8 cellular contexts compared by ENCODE assay signal in the genomic region with DNA sequence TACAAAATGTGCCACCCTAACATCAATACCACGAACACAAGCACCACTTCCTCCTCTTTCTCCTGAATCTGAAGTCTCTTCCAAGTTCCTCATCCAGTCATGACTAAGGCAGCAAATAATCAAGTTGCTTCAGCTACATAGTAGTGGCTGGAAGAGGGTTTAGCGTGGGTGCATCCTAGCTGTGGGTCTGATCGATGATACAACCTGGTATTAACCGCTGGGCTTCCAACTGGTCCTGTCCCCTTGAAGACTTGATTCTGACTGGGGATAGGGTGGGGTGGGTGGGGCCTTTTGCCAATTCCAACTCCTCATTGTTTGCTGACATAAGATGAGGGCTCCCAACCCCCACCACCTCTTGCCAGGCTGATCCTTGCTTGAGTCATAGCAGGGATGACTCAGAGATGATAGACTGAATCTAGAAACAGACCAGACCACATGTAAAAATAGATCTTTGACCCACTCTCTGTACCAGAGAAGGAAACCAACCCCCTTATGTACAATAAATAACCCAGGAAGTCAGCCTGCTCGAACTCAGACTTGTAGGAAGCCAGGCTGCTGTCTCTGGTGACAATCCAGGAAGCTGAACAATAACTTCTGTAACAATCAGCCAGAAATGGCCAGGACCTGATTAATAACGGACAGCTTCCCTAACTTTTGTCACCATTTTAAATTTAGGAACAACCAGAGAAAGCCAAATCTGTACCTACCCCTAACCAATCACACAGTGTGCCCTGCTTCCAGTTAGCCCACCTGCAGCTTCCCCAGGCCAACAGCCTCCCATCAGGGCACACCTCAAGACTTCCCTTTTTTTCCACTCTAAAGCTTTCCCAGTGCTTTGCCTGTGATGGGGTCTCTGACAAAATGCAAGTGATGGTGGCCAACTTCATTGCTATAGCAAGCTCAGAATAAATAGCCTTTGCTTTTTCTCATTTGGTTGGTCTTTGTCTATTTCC.
A peak's percentile ranks its signal among the peaks of the same experiment; 100 is the strongest.
DNase-seq lines count a peak whose midpoint lies in the region; FAIRE-seq and TF ChIP-seq lines count a peak whose summit lies in the region.

No MANE protein-coding gene starts in this region.

- 0 to 1% methylated on average over 6 of the region's 6 CpGs for whole genome bisulfite sequencing in GM23248 (ENCODE audit: low coverage in 1 of 2, low lambda C conversion rate in 2 of 2, missing lambda C conversion rate in 2 of 2), 2 experiments

- peak overlapping the region; percentile 87 for H3K27ac ChIP-seq in GM23248

- no peak for TF ChIP-seq CTCF in fibroblast of villous mesenchyme (IDR thresholded peaks at IDR 0.05; ENCODE audit: insufficient read depth, low read depth, low read length)

- no peaks in the 10 kb centered on the region for H3K27me3 ChIP-seq in GM23248 (replicated peaks; ENCODE audit: insufficient read depth)

- no peaks in the 10 kb centered on the region for H3K36me3 ChIP-seq in GM23248 (ENCODE audit: low read depth)

- FAIRE-seq in GM12892 (lab: Jason Lieb, UNC): no peak

- H4K20me1 ChIP-seq in GM23248 (ENCODE audit: insufficient read depth): no peaks in the 10 kb centered on the region

- DNase-seq in GM12892 (ENCODE audit: insufficient read length): peak; percentile 38
- peak; percentile 97 for DNase-seq in GM23248
- peak; percentile 98 for DNase-seq in LHCN-M2 (ENCODE audit: low read depth)
- peak; percentile 75 for DNase-seq in activated CD8-positive, alpha-beta memory T cell treated with anti-CD3 and anti-CD28 coated beads for 24 hours
- peak; percentile 97 for DNase-seq in fibroblast of villous mesenchyme (ENCODE audit: low read depth)
- DNase-seq in stimulated activated CD4-positive, alpha-beta T cell treated with anti-CD3 and anti-CD28 coated beads, Interleukin-12 subunit alpha, Interleukin-12 subunit beta, amount 100 ng/mL, for 4 hours: peak; percentile 17
- no peak for DNase-seq in mesenteric fat pad (ENCODE audit: low spot score)
- DNase-seq in NCI-H510A (lab: John Stamatoyannopoulos, UW): no peak

- H3F3A ChIP-seq in GM23248 (ENCODE audit: insufficient read depth): peaks cover 18% of the 10 kb centered on the region

- no peaks in the 10 kb centered on the region for H3K79me2 ChIP-seq in GM23248 (ENCODE audit: insufficient read depth)

- no peak for TF ChIP-seq POLR2A in GM12892 (IDR thresholded peaks at IDR 0.05; ENCODE audit: low read depth, low read length)

- H3K4me3 ChIP-seq in GM23248: peak overlapping the region; percentile 70
- H3K4me3 ChIP-seq in fibroblast of villous mesenchyme (ENCODE audit: low read depth, low read length): no peak overlapping the region

- in situ Hi-C loops in GM23248 (cut with MboI): loop anchor here (10.0 kb wide), 1 partner anchor 197 kb away; a partner anchor contains a TSS

- peak overlapping the region; percentile 43; the same call in 1 of the 2 replicates for H2AFZ ChIP-seq in GM23248

- H3K4me2 ChIP-seq in GM23248 (ENCODE audit: unreplicated experiment): peak overlapping the region; percentile 82

- no peaks in the 10 kb centered on the region for H3K9me3 ChIP-seq in GM23248 (ENCODE audit: low read depth)

- H3K9me2 ChIP-seq in GM23248 (ENCODE audit: insufficient read depth): no peaks in the 10 kb centered on the region

- H3K4me1 ChIP-seq in GM23248 (ENCODE audit: insufficient read depth): peaks cover 29% of the 10 kb centered on the region

- H3K9ac ChIP-seq in GM23248: peak overlapping the region; percentile 80

Comparison
In these comparisons a context has a peak if more than half of its experiments do, and no peak if none do; other contexts are left out.
1. DNase-seq: peak in GM12892 (single experiment), GM23248 (single experiment), LHCN-M2 (single experiment), activated CD8-positive, alpha-beta memory T cell treated with anti-CD3 and anti-CD28 coated beads for 24 hours (single experiment), fibroblast of villous mesenchyme (single experiment) and stimulated activated CD4-positive, alpha-beta T cell treated with anti-CD3 and anti-CD28 coated beads, Interleukin-12 subunit alpha, Interleukin-12 subunit beta, amount 100 ng/mL, for 4 hours (single experiment); none in mesenteric fat pad (single experiment) and NCI-H510A (single experiment).